In the genomic region with DNA sequence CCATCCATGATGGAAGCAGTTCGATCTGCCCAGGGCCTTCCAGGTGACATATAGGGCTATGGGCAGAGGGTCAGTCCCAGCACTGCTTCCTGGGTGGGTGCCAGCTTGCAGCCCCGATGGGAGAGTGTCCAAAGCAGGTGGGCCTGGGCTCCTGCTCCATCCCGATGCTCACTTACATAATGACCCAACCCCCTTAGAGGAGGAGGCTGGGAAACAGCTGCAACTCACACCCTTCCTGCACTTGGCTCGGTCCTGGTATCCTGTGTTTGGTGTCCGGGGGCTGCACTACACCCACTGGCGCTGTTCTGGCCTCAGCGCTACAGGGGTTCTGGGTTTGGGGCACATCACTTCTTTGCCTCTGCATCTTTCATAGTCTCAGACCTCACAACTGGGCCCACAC, we compare ENCODE assay signal across 25 cellular contexts. TPM values are rescaled to one million over a fixed set of nuclear protein-coding genes. Genes with fewer than 3 reads are reported as not detected.
DNase-seq lines count a peak whose midpoint lies in the region; ATAC-seq, FAIRE-seq and TF ChIP-seq lines count a peak whose summit lies in the region.
"Had no signal": no experiment of that assay in that cellular context is flagged by ENCODE, and none has a peak within 500 bp of the region (broad histone marks: within the 10 kb centered on the region; RNA-seq: fewer than 3 reads in every experiment).

No MANE protein-coding gene starts in this region.

- no peak for TF ChIP-seq POLR2A in prostate gland (IDR thresholded peaks at IDR 0.05)

- intact Hi-C loops in heart right ventricle (cut with DNase I) (no loop called here), cardiac septum (cut with DNase I) (no loop called here), prostate gland (cut with DNase I) (no loop called here)

- H2AFZ ChIP-seq in neuronal stem cell (ENCODE audit: low read length), result no peak overlapping the region

- no peak overlapping the region for H3K27ac ChIP-seq in heart right ventricle
- no peak overlapping the region for H3K27ac ChIP-seq in SJCRH30
- no peak overlapping the region for H3K27ac ChIP-seq in neuronal stem cell (replicated peaks; ENCODE audit: low read length)
- no peak overlapping the region for H3K27ac ChIP-seq in prostate gland
- H3K27ac ChIP-seq: A549; BLaER1 treated with 17β-estradiol and CSF1 and Interleukin-3, amounts not matched to agents 10 nM and 100 nM had no signal

- H3K4me3 ChIP-seq in heart right ventricle (no peak overlapping the region), SJCRH30 (no peak overlapping the region), neuronal stem cell (ENCODE audit: low read length in 2 of 2) (no peak overlapping the region), prostate gland (no peak overlapping the region)
- H3K4me3 ChIP-seq: A549; BLaER1 treated with 17β-estradiol and CSF1 and Interleukin-3, amounts not matched to agents 10 nM and 100 nM; HAP-1 had no signal

- no peak overlapping the region for H2BK120ac ChIP-seq in neuronal stem cell (ENCODE audit: low read depth, low read length)

- no peak overlapping the region for H3K9ac ChIP-seq in neuronal stem cell (ENCODE audit: low read depth, low read length, poor library complexity)
- H3K9ac ChIP-seq: BLaER1 treated with 17β-estradiol and CSF1 and Interleukin-3, amounts not matched to agents 10 nM and 100 nM had no signal

- H3K4ac ChIP-seq in neuronal stem cell (ENCODE audit: low read length), result no peak overlapping the region

- H3K36me3 ChIP-seq in heart right ventricle (peaks cover 0 to 39% (median 0%) of the 10 kb centered on the region in 9 donors), SJCRH30 (no peaks in the 10 kb centered on the region), neuronal stem cell (replicated peaks in 1 of 2; ENCODE audit: control insufficient read depth in 2 of 2, insufficient read depth in 2 of 2, low read length in 2 of 2) (no peaks in the 10 kb centered on the region), prostate gland (no peaks in the 10 kb centered on the region)
- H3K36me3 ChIP-seq: BE2C; BLaER1 treated with 17β-estradiol and CSF1 and Interleukin-3, amounts not matched to agents 10 nM and 100 nM; HAP-1 had no signal

- H3K14ac ChIP-seq in neuronal stem cell (ENCODE audit: low read length), result peak overlapping the region; percentile 23

- FAIRE-seq in urothelium cell line (lab: Jason Lieb, UNC), result peak; percentile 66
- FAIRE-seq: A549, GM12891, GM18507, H54 had no signal

- peak overlapping the region; percentile 44 for H2AK5ac ChIP-seq in neuronal stem cell (ENCODE audit: low read depth, low read length)

- H3K4me2 ChIP-seq in neuronal stem cell (ENCODE audit: insufficient read depth, low read length, poor library complexity, severe bottlenecking), result no peak overlapping the region
- H3K4me2 ChIP-seq: A549; BLaER1 treated with 17β-estradiol and CSF1 and Interleukin-3, amounts not matched to agents 10 nM and 100 nM had no signal

- no peak overlapping the region for H2BK12ac ChIP-seq in neuronal stem cell (ENCODE audit: low read length)

- no peak overlapping the region for H3K23ac ChIP-seq in neuronal stem cell (ENCODE audit: low read depth, low read length, poor library complexity)

- no peak for DNase-seq in heart right ventricle
- DNase-seq in cardiac septum (ENCODE audit: low spot score), result no peak
- peak; percentile 45 to 69 for DNase-seq in SJCRH30
- DNase-seq in neuronal stem cell (ENCODE audit: low spot score), result no peak
- no peak for DNase-seq in urothelium cell line (ENCODE audit: low spot score)
- no peak for DNase-seq in prostate gland (ENCODE audit: low spot score)
- DNase-seq: 8988T; ACHN; AML-193; BE2C; Calu3; CD4-positive, alpha-beta memory T cell; COR-L47; DMS53; DMS79 treated with DMSO at 0.1 percent for 48 hours; GF-D8; GOT3; HFFc6 had no signal

- H2BK5ac ChIP-seq in neuronal stem cell (ENCODE audit: low read length), result peak overlapping the region; percentile 44

- H3K9me3 ChIP-seq in heart right ventricle (no peaks in the 10 kb centered on the region), SJCRH30 (replicated peaks) (no peaks in the 10 kb centered on the region), neuronal stem cell (replicated peaks in 1 of 2; ENCODE audit: control insufficient read depth in 2 of 2, insufficient read depth in 1 of 2, low read depth in 1 of 2, low read length in 2 of 2) (no peaks in the 10 kb centered on the region), prostate gland (no peaks in the 10 kb centered on the region)
- H3K9me3 ChIP-seq: A549; BE2C; BLaER1 treated with 17β-estradiol and CSF1 and Interleukin-3, amounts not matched to agents 10 nM and 100 nM; HAP-1 had no signal

- WGBS in heart right ventricle, 2 donors, result 67 to 75% methylated on average over 7 of the region's 7 CpGs
- WGBS in neuronal stem cell (ENCODE audit: extremely low coverage in 2 of 2, insufficient read length in 2 of 2, insufficient replicate concordance in 1 of 2), 2 donors, result no CpG with 5 or more reads among the region's 7 CpGs
- 81% methylated on average over 7 of the region's 7 CpGs for WGBS in prostate gland

- H4K8ac ChIP-seq in neuronal stem cell (ENCODE audit: low read depth, low read length), result no peak overlapping the region

- TF ChIP-seq CTCF in heart right ventricle (IDR thresholded peaks at IDR 0.05) (no peak), prostate gland (IDR thresholded peaks at IDR 0.05) (no peak)

- H3K4me1 ChIP-seq in heart right ventricle (peaks cover 0 to 18% (median 0%) of the 10 kb centered on the region in 9 donors), SJCRH30 (peaks cover 11% of the 10 kb centered on the region; the same call in 1 of the 2 replicates), neuronal stem cell (ENCODE audit: control insufficient read depth in 2 of 2, insufficient read depth in 1 of 2, low read depth in 1 of 2, low read length in 2 of 2) (peaks cover 0 to 1% of the 10 kb centered on the region in 2 donors), prostate gland (replicated peaks) (no peaks in the 10 kb centered on the region)
- H3K4me1 ChIP-seq: A549, BE2C, HAP-1 had no signal

- no peaks in the 10 kb centered on the region for H3K79me1 ChIP-seq in neuronal stem cell (ENCODE audit: low read depth, low read length)

- no peak overlapping the region for H2BK15ac ChIP-seq in neuronal stem cell (ENCODE audit: low read length)

- H3K18ac ChIP-seq in neuronal stem cell (ENCODE audit: low read length), result peak overlapping the region; percentile 22

- H4K91ac ChIP-seq in neuronal stem cell (ENCODE audit: low read depth, low read length, poor library complexity), result no peak overlapping the region

- ATAC-seq in heart right ventricle, result peak in 7 of 8 donors; percentile 20 to 57 (median 36)
- ATAC-seq in GM21367 (IDR thresholded peaks at IDR 0.05; ENCODE audit: unreplicated experiment), result no peak
- ATAC-seq: A549 had no signal

- H3K27me3 ChIP-seq in heart right ventricle, result no peaks in the 10 kb centered on the region
- no peaks in the 10 kb centered on the region for H3K27me3 ChIP-seq in SJCRH30
- peaks cover 0 to 62% (median 0%) of the 10 kb centered on the region in 3 experiments for H3K27me3 ChIP-seq in neuronal stem cell (ENCODE audit: control insufficient read depth in 3 of 3, insufficient read depth in 3 of 3, low read depth in 1 of 3, low read length in 3 of 3)
- no peaks in the 10 kb centered on the region for H3K27me3 ChIP-seq in prostate gland (replicated peaks; ENCODE audit: insufficient read depth)
- H3K27me3 ChIP-seq: BE2C; BLaER1 treated with 17β-estradiol and CSF1 and Interleukin-3, amounts not matched to agents 10 nM and 100 nM had no signal

RNA-seq across cellular contexts. Expression of gene PKD1L1, which starts 58.5 kb away (rescaled TPM):
- total RNA-seq in heart right ventricle, result 1 to 10 TPM; 1.5 to 3.7 (median 2.4) TPM
- polyA plus RNA-seq in heart right ventricle, result 1 to 10 TPM; 1.6 to 4.7 TPM
- total RNA-seq in cardiac septum, result 2.5 TPM
- total RNA-seq in SJCRH30 (2014; rRNA removed; shearing (Covaris generic)), result 0.02 and 0.03 TPM in 2 replicates
- polyA plus RNA-seq in neuronal stem cell (2013, experiment 1 of 2), result 0.03 TPM
- 0.03 TPM for polyA plus RNA-seq in neuronal stem cell (2013, experiment 2 of 2)
- total RNA-seq in prostate gland, result 10 to 100 TPM in 1 of 2 donors, under 1 TPM in 1; 0.59 to 40.9 TPM
- polyA plus RNA-seq: CD4-positive, alpha-beta memory T cell had no signal

Comparison
In these comparisons a context has a peak if more than half of its experiments do, and no peak if none do; other contexts are left out.
1. DNase-seq: peak in SJCRH30 (2 of 2); none in heart right ventricle (0 of 2), cardiac septum (single experiment), neuronal stem cell (single experiment), urothelium cell line (single experiment) and prostate gland (single experiment).